19 cellular contexts compared by ENCODE assay signal in the genomic region with DNA sequence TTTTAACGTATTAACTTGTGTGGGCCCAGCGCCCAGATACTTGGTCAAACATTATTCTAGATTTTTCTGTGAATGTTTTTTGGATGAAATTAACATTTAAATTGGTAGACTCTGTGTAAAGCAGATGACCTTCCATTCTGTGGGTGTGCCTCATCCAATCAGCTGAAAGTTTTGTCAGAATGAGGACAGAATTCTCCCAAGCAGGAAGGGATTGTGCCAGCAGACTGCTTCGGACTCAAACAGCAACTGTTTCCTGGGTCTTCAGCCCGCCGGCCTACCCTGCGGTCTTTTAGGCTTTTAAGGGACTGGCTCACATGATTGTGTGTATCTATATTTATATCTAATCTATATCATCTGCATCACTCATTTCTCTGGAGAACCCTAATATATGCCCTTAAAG.
A peak's percentile ranks its signal among the peaks of the same experiment; 100 is the strongest.
DNase-seq lines count a peak whose midpoint lies in the region; ATAC-seq and TF ChIP-seq lines count a peak whose summit lies in the region.
"Had no signal": no experiment of that assay in that cellular context is flagged by ENCODE, and none has a peak within 500 bp of the region (broad histone marks: within the 10 kb centered on the region; RNA-seq: fewer than 3 reads in every experiment).

No MANE protein-coding gene starts in this region.

- H3K4me1 ChIP-seq in heart right ventricle: peaks cover 0 to 20% (median 0%) of the 10 kb centered on the region in 9 donors
- no peaks in the 10 kb centered on the region for H3K4me1 ChIP-seq in prostate gland (replicated peaks)
- H3K4me1 ChIP-seq in Peyer's patch: no peaks in the 10 kb centered on the region

- ATAC-seq in Right ventricle myocardium inferior (peak; percentile 67), heart right ventricle (peak in 6 of 8 donors; percentile 44 to 67 (median 60)), HG02610 (IDR thresholded peaks at IDR 0.05; ENCODE audit: unreplicated experiment) (no peak), HG02840 (IDR thresholded peaks at IDR 0.05; ENCODE audit: low FRiP score, unreplicated experiment) (no peak), HG02970 (IDR thresholded peaks at IDR 0.05; ENCODE audit: low FRiP score, unreplicated experiment) (no peak)
- ATAC-seq: K562 had no signal

- H3K9me3 ChIP-seq in heart right ventricle (no peaks in the 10 kb centered on the region), prostate gland (no peaks in the 10 kb centered on the region), Peyer's patch (no peaks in the 10 kb centered on the region)

- WGBS in heart right ventricle, 2 donors: 72 to 74% methylated on average over 6 of the region's 6 CpGs
- WGBS in prostate gland: 72% methylated on average over 6 of the region's 6 CpGs

- no peak for TF ChIP-seq CTCF in heart right ventricle (IDR thresholded peaks at IDR 0.05)
- no peak for TF ChIP-seq CTCF in prostate gland (IDR thresholded peaks at IDR 0.05)
- no peak for TF ChIP-seq CTCF in Peyer's patch (IDR thresholded peaks at IDR 0.05)

- no peaks in the 10 kb centered on the region for H3K27me3 ChIP-seq in heart right ventricle
- H3K27me3 ChIP-seq in prostate gland (replicated peaks; ENCODE audit: insufficient read depth): no peaks in the 10 kb centered on the region
- no peaks in the 10 kb centered on the region for H3K27me3 ChIP-seq in Peyer's patch

- DNase-seq in Right ventricle myocardium inferior (ENCODE audit: missing footprints) (no peak), cardiac septum (ENCODE audit: low spot score) (no peak), heart right ventricle (no peak), prostate gland (ENCODE audit: low spot score) (no peak), Peyer's patch (no peak)
- DNase-seq: 8988T; COR-L47; H7; HFFc6; NCI-H1105; NCI-H2081 treated with DMSO at 0.1 percent for 48 hours; NCI-H510A; NCI-H748 treated with DMSO at 0.1 percent for 48 hours; NK-92 treated with Interleukin-12 subunit alpha and Interleukin-12 subunit beta, amount 100 ng/mL, for 24 hours; SHP77 treated with DMSO at 0.1 percent for 48 hours had no signal

- H3K36me3 ChIP-seq in heart right ventricle (no peaks in the 10 kb centered on the region), prostate gland (no peaks in the 10 kb centered on the region), Peyer's patch (no peaks in the 10 kb centered on the region)

- TF ChIP-seq POLR2A in prostate gland (IDR thresholded peaks at IDR 0.05): no peak
- TF ChIP-seq POLR2A in Peyer's patch (IDR thresholded peaks at IDR 0.05): no peak

- intact Hi-C loops in Right ventricle myocardium inferior (cut with DNase I): no loop called here
- intact Hi-C loops in cardiac septum (cut with DNase I): no loop called here
- intact Hi-C loops in heart right ventricle (cut with DNase I): no loop called here
- intact Hi-C loops in prostate gland (cut with DNase I): no loop called here

- peak overlapping the region in 1 of 10 donors; percentile 16 for H3K4me3 ChIP-seq in heart right ventricle
- H3K4me3 ChIP-seq in prostate gland: no peak overlapping the region
- no peak overlapping the region for H3K4me3 ChIP-seq in Peyer's patch
- H3K4me3 ChIP-seq: K562 had no signal

- peak overlapping the region in 7 of 10 donors; percentile 11 to 67 (median 56) for H3K27ac ChIP-seq in heart right ventricle
- peak overlapping the region; percentile 32 to 52 for H3K27ac ChIP-seq in prostate gland
- no peak overlapping the region for H3K27ac ChIP-seq in Peyer's patch

Comparison
In these comparisons a context has a peak if more than half of its experiments do, and no peak if none do; other contexts are left out.
1. ATAC-seq: peak in Right ventricle myocardium inferior (single experiment) and heart right ventricle (6 of 8); none in HG02610 (single experiment), HG02840 (single experiment) and HG02970 (single experiment).
2. H3K27ac ChIP-seq: peak in heart right ventricle (7 of 10) and prostate gland (2 of 2); none in Peyer's patch (0 of 4).